ENCODE assay signal across 1 cellular context in the genomic region with DNA sequence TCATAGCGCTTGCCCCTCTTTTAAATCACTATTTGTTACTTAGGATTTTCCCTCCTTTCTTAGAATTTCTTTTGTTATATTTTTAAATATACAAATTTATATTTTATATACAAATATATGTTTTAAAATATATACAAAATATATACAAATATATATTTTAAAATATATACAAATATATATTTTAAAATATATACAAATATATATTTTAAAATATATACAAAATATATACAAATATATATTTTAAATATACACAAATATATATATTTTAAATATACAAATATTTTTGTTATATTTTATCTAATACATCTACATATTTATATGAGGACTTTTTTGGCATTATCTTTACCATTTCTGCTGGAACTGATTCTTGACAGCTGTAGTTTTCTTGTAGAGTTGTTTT.
TF ChIP-seq lines count a peak whose summit lies in the region.

No MANE protein-coding gene starts in this region.

TF ChIP-seq in WTC11, 78 proteins besides CTCF, POLR2A, EP300 and RAD21 (continued from another document):
- no peak for TF ChIP-seq FOXJ3 (CRISPR knock-in tag; IDR thresholded peaks at IDR 0.05; ENCODE audit: borderline replicate concordance)
- TF ChIP-seq ELF4 (CRISPR knock-in tag; IDR thresholded peaks at IDR 0.05; ENCODE audit: low read depth) = no peak
